Comparison of ENCODE assay signal across 3 cellular contexts in genomic region chr18:62744076-62744705, GRCh38.
TF ChIP-seq lines count a peak whose summit lies in the region.

No MANE protein-coding gene starts in this region.

TF ChIP-seq in SK-N-SH treated with all-trans-retinoic acid at 6 μM for 48 hours, 23 proteins besides CTCF, POLR2A, EP300 and RAD21 (continued from another document):
- TF ChIP-seq CREB5 (CRISPR knock-in tag; IDR thresholded peaks at IDR 0.05; ENCODE audit: low read depth) (no peak), GLIS3 (CRISPR knock-in tag; IDR thresholded peaks at IDR 0.05) (no peak), POU6F1 (CRISPR knock-in tag; IDR thresholded peaks at IDR 0.05; ENCODE audit: borderline replicate concordance, low read depth) (no peak), ZFP3 (CRISPR knock-in tag; IDR thresholded peaks at IDR 0.05) (no peak), ESRRG (CRISPR knock-in tag; IDR thresholded peaks at IDR 0.05) (no peak), ZFP30 (CRISPR knock-in tag; IDR thresholded peaks at IDR 0.05) (no peak), ZC3H10 (CRISPR knock-in tag; IDR thresholded peaks at IDR 0.05) (no peak), PATZ1 (CRISPR knock-in tag; IDR thresholded peaks at IDR 0.05; ENCODE audit: borderline replicate concordance) (no peak), BACH2 (CRISPR knock-in tag; IDR thresholded peaks at IDR 0.05; ENCODE audit: borderline replicate concordance) (no peak)
TF ChIP-seq in SK-N-SH treated with all-trans-retinoic acid at 6 μM for 48 hours: peak in this region for 0.

TF ChIP-seq in SK-N-SH, 30 proteins besides CTCF, POLR2A, EP300 and RAD21 (continued from another document):
- TF ChIP-seq REST (IDR thresholded peaks at IDR 0.05; ENCODE audit: low read depth, low read length) (no peak), SIN3A (IDR thresholded peaks at IDR 0.05; ENCODE audit: borderline replicate concordance, low read depth, low read length) (no peak), RFX5 (IDR thresholded peaks at IDR 0.05; ENCODE audit: low read length) (no peak), USF2 (IDR thresholded peaks at IDR 0.05; ENCODE audit: borderline replicate concordance, low read depth, low read length) (no peak), RXRA (IDR thresholded peaks at IDR 0.05; ENCODE audit: borderline replicate concordance, low read depth) (no peak), FOXJ3 (CRISPR knock-in tag; IDR thresholded peaks at IDR 0.05) (no peak)

TF ChIP-seq in K562, 482 proteins besides CTCF, POLR2A, EP300 and RAD21 (continued from another document):
- TF ChIP-seq CTCFL (IDR thresholded peaks at IDR 0.05; ENCODE audit: borderline replicate concordance, insufficient read depth, low read depth, low read length, poor library complexity, severe bottlenecking): no peak
